ENCODE assay signal across 23 cellular contexts in genomic region chr2:75310915-75311314, GRCh38.
DNase-seq lines count a peak whose midpoint lies in the region; ATAC-seq and TF ChIP-seq lines count a peak whose summit lies in the region.
"Had no signal": no experiment of that assay in that cellular context is flagged by ENCODE, and none has a peak within 500 bp of the region (broad histone marks: within the 10 kb centered on the region; RNA-seq: fewer than 3 reads in every experiment).

No MANE protein-coding gene starts in this region.

- H3K4me2 ChIP-seq in GM23248 (ENCODE audit: unreplicated experiment) (peak overlapping the region; percentile 24), PC-9 (peak overlapping the region; percentile 43), Karpas-422 (ENCODE audit: low read depth, low read length, poor library complexity, severe bottlenecking) (no peak overlapping the region)
- H3K4me2 ChIP-seq: neural progenitor cell had no signal

- peaks cover 22% of the 10 kb centered on the region for H3K4me1 ChIP-seq in GM23248 (ENCODE audit: insufficient read depth)
- H3K4me1 ChIP-seq in PC-9 (replicated peaks; ENCODE audit: insufficient read depth): 0 out of 2 replicates have a peak, but pooled peaks cover 5% of the 10 kb centered on the region
- H3K4me1 ChIP-seq in Karpas-422 (ENCODE audit: low read length): peaks cover 16% of the 10 kb centered on the region
- H3K4me1 ChIP-seq: esophagus muscularis mucosa, neural progenitor cell, thyroid gland had no signal

- H3F3A ChIP-seq in GM23248 (ENCODE audit: insufficient read depth) (peaks cover 18% of the 10 kb centered on the region; the same call in 1 of the 2 replicates), PC-9 (ENCODE audit: insufficient read depth, low read depth) (peaks cover 4% of the 10 kb centered on the region; the same call in 1 of the 2 replicates)

- intact Hi-C loops in PC-9 (cut with micrococcal nuclease; ENCODE audit: unreplicated experiment): no loop called here

- POLR2A ChIA-PET in PC-9 (lab: Charles Lee; ENCODE audit: unreplicated experiment): no interaction called here

- H3K36me3 ChIP-seq in GM23248 (ENCODE audit: low read depth): no peaks in the 10 kb centered on the region
- H3K36me3 ChIP-seq in PC-9 (ENCODE audit: low read depth): no peaks in the 10 kb centered on the region
- no peaks in the 10 kb centered on the region for H3K36me3 ChIP-seq in Karpas-422 (ENCODE audit: insufficient read depth, low read length)
- H3K36me3 ChIP-seq: cardiac muscle cell, esophagus muscularis mucosa, neural progenitor cell, thyroid gland had no signal

- DNase-seq in GM23248 (peak; percentile 49), PC-9 (peak in 1 of 2 experiments; percentile 1), epithelial cell of esophagus (ENCODE audit: low read depth) (peak; percentile 4), Karpas-422 (no peak), NCI-H446 treated with DMSO at 0.1 percent for 48 hours (lab: John Stamatoyannopoulos, UW) (no peak), foreskin melanocyte (no peak)
- DNase-seq: activated B cell treated with CpG ODN at 0.5 μM for 24 hours; activated naive CD8-positive, alpha-beta T cell treated with anti-CD3 and anti-CD28 coated beads, Interleukin-2, amount 10 ng/mL, durations not matched to agents 7 days and 5 days; activated T-cell treated with anti-CD3 and anti-CD28 coated beads, Interleukin-2, amount 50 U/mL, for 72 hours; C1 segment of cervical spinal cord; hypothalamus; kidney glomerular epithelial cell; NCI-H1092; NCI-H2107; NCI-H82; Right ventricle myocardium superior; stimulated activated CD4-positive, alpha-beta T cell treated with anti-CD3 and anti-CD28 coated beads, Interleukin-12 subunit alpha, Interleukin-12 subunit beta, amount 100 ng/mL, for 4 hours; T-helper 1 cell; thyroid gland had no signal

- CTCF ChIA-PET in PC-9 (lab: Charles Lee): interaction anchor here (0.6 kb wide), 1 partner anchor 25 kb away, joined by 11 read pairs; no protein-coding TSS in a partner anchor

- H4K20me1 ChIP-seq in GM23248 (ENCODE audit: insufficient read depth) (no peaks in the 10 kb centered on the region), PC-9 (ENCODE audit: insufficient read depth) (no peaks in the 10 kb centered on the region), Karpas-422 (ENCODE audit: insufficient read depth, low read depth, low read length) (no peaks in the 10 kb centered on the region)

- BruUV-seq in PC-9 (replicated peaks; lab: Mats Ljungman, UMichigan): no TSS peak

- H3K27ac ChIP-seq in GM23248: no peak overlapping the region
- no peak overlapping the region for H3K27ac ChIP-seq in PC-9
- H3K27ac ChIP-seq in Karpas-422 (ENCODE audit: low read length): no peak overlapping the region
- H3K27ac ChIP-seq: cardiac muscle cell, esophagus muscularis mucosa, neural progenitor cell, thyroid gland had no signal

- H3K79me2 ChIP-seq in GM23248 (ENCODE audit: insufficient read depth) (no peaks in the 10 kb centered on the region), PC-9 (ENCODE audit: low read depth) (no peaks in the 10 kb centered on the region), Karpas-422 (ENCODE audit: low read length) (no peaks in the 10 kb centered on the region)

- no peaks in the 10 kb centered on the region for H3K9me3 ChIP-seq in GM23248 (ENCODE audit: low read depth)
- H3K9me3 ChIP-seq in PC-9 (ENCODE audit: insufficient read depth, low read depth): no peaks in the 10 kb centered on the region
- no peaks in the 10 kb centered on the region for H3K9me3 ChIP-seq in Karpas-422 (ENCODE audit: low read length)
- H3K9me3 ChIP-seq: esophagus muscularis mucosa, thyroid gland had no signal

- TF ChIP-seq CTCF in PC-9 (conservative IDR thresholded peaks at IDR 0.05): no peak
- TF ChIP-seq CTCF in epithelial cell of esophagus (IDR thresholded peaks at IDR 0.05; ENCODE audit: insufficient read depth, low read depth, low read length, missing control alignments): no peak

- H3K9ac ChIP-seq in GM23248: no peak overlapping the region
- H3K9ac ChIP-seq in Karpas-422 (ENCODE audit: low read length): no peak overlapping the region
- H3K9ac ChIP-seq: neural progenitor cell had no signal

- no peaks in the 10 kb centered on the region for H3K9me2 ChIP-seq in GM23248 (ENCODE audit: insufficient read depth)
- no peaks in the 10 kb centered on the region; the same call in 1 of the 2 replicates for H3K9me2 ChIP-seq in PC-9 (ENCODE audit: insufficient read depth)
- H3K9me2 ChIP-seq in Karpas-422 (replicated peaks; ENCODE audit: insufficient read depth, low read length): no peaks in the 10 kb centered on the region

- no peak overlapping the region for H2AFZ ChIP-seq in GM23248
- peak overlapping the region; percentile 41; the same call in 1 of the 2 replicates for H2AFZ ChIP-seq in PC-9
- no peak overlapping the region for H2AFZ ChIP-seq in Karpas-422 (ENCODE audit: low read length)
- H2AFZ ChIP-seq: neural progenitor cell had no signal

- in situ Hi-C loops in GM23248 (cut with MboI): no loop called here

- H3K4me3 ChIP-seq in GM23248 (no peak overlapping the region), PC-9 (no peak overlapping the region), epithelial cell of esophagus (ENCODE audit: low read length) (no peak overlapping the region), Karpas-422 (ENCODE audit: low read length) (no peak overlapping the region)
- H3K4me3 ChIP-seq: cardiac muscle cell, esophagus muscularis mucosa, neural progenitor cell, thyroid gland had no signal

- no peaks in the 10 kb centered on the region for H3K27me3 ChIP-seq in GM23248 (replicated peaks; ENCODE audit: insufficient read depth)
- no peaks in the 10 kb centered on the region for H3K27me3 ChIP-seq in PC-9 (ENCODE audit: insufficient read depth, low read depth)
- no peaks in the 10 kb centered on the region for H3K27me3 ChIP-seq in Karpas-422 (ENCODE audit: low read length)
- H3K27me3 ChIP-seq: cardiac muscle cell, esophagus muscularis mucosa, neural progenitor cell, thyroid gland had no signal

- 72 to 76% methylated on average over 4 of the region's 4 CpGs for WGBS in GM23248 (ENCODE audit: low coverage in 1 of 2, low lambda C conversion rate in 2 of 2, missing lambda C conversion rate in 2 of 2), 2 experiments

- ATAC-seq in GM21381 (IDR thresholded peaks at IDR 0.05; ENCODE audit: unreplicated experiment): no peak
- ATAC-seq: activated T-cell treated with anti-CD3 and anti-CD28 coated beads, Interleukin-2, amount 50 U/mL, for 72 hours had no signal

Comparison
In these comparisons a context has a peak if more than half of its experiments do, and no peak if none do; other contexts are left out.
1. DNase-seq: peak in GM23248 (single experiment) and epithelial cell of esophagus (single experiment); none in Karpas-422 (single experiment), NCI-H446 treated with DMSO at 0.1 percent for 48 hours (single experiment) and foreskin melanocyte (single experiment).